In the genomic region with DNA sequence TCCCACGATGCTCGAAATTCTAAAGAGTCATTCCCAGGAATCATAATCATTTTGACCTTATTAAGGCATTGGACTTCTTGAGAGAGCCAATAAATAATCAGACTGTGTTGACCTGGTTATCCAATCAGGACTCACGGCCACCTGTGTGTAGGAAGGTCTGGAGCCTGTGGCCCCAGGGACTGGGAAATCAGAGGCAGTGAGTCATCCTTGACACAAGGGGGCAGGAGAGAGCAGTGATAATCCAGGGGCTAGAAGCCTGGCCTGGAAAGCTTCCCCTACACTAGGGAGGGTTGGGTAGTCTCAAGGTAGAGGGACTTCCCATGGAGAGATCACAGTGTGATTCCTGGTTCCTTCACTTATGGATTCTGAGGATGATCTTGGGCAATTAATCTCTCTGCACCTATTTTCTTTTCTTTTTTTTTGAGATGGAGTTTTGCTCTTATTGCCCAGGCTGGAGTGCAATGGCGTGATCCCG, we compare ENCODE assay signal across 1 cellular context.
TF ChIP-seq lines count a peak whose summit lies in the region.

No MANE protein-coding gene starts in this region.

TF ChIP-seq in HepG2, 621 proteins besides CTCF, POLR2A, EP300 and RAD21 (continued from another document and continues in another):
- TF ChIP-seq TMF1 (CRISPR knock-in tag; IDR thresholded peaks at IDR 0.05; ENCODE audit: low read depth) (no peak), ZNF720 (CRISPR knock-in tag; IDR thresholded peaks at IDR 0.05) (no peak), MZF1 (CRISPR knock-in tag; IDR thresholded peaks at IDR 0.05; ENCODE audit: borderline replicate concordance) (no peak), MAFF (IDR thresholded peaks at IDR 0.05; ENCODE audit: low read depth, low read length) (no peak), FOXP1 (IDR thresholded peaks at IDR 0.05) (no peak), FOXP1 (CRISPR knock-in tag; IDR thresholded peaks at IDR 0.05) (no peak), ZNF775 (CRISPR knock-in tag; IDR thresholded peaks at IDR 0.05; ENCODE audit: borderline replicate concordance) (no peak), ZNF878 (CRISPR knock-in tag; IDR thresholded peaks at IDR 0.05) (0 out of 2 replicates have a peak, but pooled peaks have one; percentile 28), ZNF274 (CRISPR knock-in tag; IDR thresholded peaks at IDR 0.05) (no peak), TCF12 (IDR thresholded peaks at IDR 0.05) (no peak), TCF12 (CRISPR knock-in tag; IDR thresholded peaks at IDR 0.05) (no peak), RFX3 (CRISPR knock-in tag; IDR thresholded peaks at IDR 0.05) (no peak), RXRA (CRISPR knock-in tag; IDR thresholded peaks at IDR 0.05) (no peak), ZNF652 (CRISPR knock-in tag; IDR thresholded peaks at IDR 0.05; ENCODE audit: borderline replicate concordance, low read depth) (no peak), EED (CRISPR knock-in tag; IDR thresholded peaks at IDR 0.05) (no peak), PAF1 (CRISPR knock-in tag; IDR thresholded peaks at IDR 0.05) (no peak), MAF1 (CRISPR knock-in tag; IDR thresholded peaks at IDR 0.05; ENCODE audit: borderline replicate concordance) (no peak), ZSCAN9 (CRISPR knock-in tag; IDR thresholded peaks at IDR 0.05; ENCODE audit: borderline replicate concordance) (no peak), ZFY (CRISPR knock-in tag; IDR thresholded peaks at IDR 0.05) (no peak), ZFP82 (CRISPR knock-in tag; IDR thresholded peaks at IDR 0.05; ENCODE audit: borderline replicate concordance) (no peak), NFE2L1 (CRISPR knock-in tag; IDR thresholded peaks at IDR 0.05; ENCODE audit: borderline replicate concordance) (no peak), MATR3 (CRISPR knock-in tag; IDR thresholded peaks at IDR 0.05) (no peak), ZBTB20 (CRISPR knock-in tag; IDR thresholded peaks at IDR 0.05; ENCODE audit: borderline replicate concordance, low read depth) (no peak), ZNF10 (CRISPR knock-in tag; IDR thresholded peaks at IDR 0.05; ENCODE audit: borderline replicate concordance, low read depth) (no peak), PCBP2 (optimal IDR thresholded peaks at IDR 0.05; ENCODE audit: low read depth, low read length, poor library complexity, severe bottlenecking) (no peak), MEF2D (CRISPR knock-in tag; IDR thresholded peaks at IDR 0.05) (no peak), ZNF678 (CRISPR knock-in tag; IDR thresholded peaks at IDR 0.05) (no peak), ATF1 (CRISPR knock-in tag; IDR thresholded peaks at IDR 0.05) (no peak), ZFP1 (CRISPR knock-in tag; IDR thresholded peaks at IDR 0.05) (no peak), DR1 (CRISPR knock-in tag; IDR thresholded peaks at IDR 0.05) (no peak), TARDBP (CRISPR knock-in tag; IDR thresholded peaks at IDR 0.05) (no peak), ZEB1 (IDR thresholded peaks at IDR 0.05; ENCODE audit: insufficient replicate concordance, low read depth) (no peak), CBX1 (IDR thresholded peaks at IDR 0.05; ENCODE audit: low read depth) (no peak), ZNF572 (CRISPR knock-in tag; IDR thresholded peaks at IDR 0.05) (no peak), MYC (CRISPR knock-in tag; IDR thresholded peaks at IDR 0.05; ENCODE audit: borderline replicate concordance) (no peak), IKZF1 (IDR thresholded peaks at IDR 0.05) (no peak), BRD4 (CRISPR knock-in tag; IDR thresholded peaks at IDR 0.05) (no peak), WIZ (CRISPR knock-in tag; IDR thresholded peaks at IDR 0.05) (no peak), XRCC5 (optimal IDR thresholded peaks at IDR 0.05; ENCODE audit: low read length) (peak; percentile 59), SSRP1 (CRISPR knock-in tag; IDR thresholded peaks at IDR 0.05) (no peak), NKX3-1 (CRISPR knock-in tag; IDR thresholded peaks at IDR 0.05) (no peak), GATAD1 (CRISPR knock-in tag; IDR thresholded peaks at IDR 0.05) (0 out of 2 replicates have a peak, but pooled peaks have one; percentile 39), ZNF296 (CRISPR knock-in tag; conservative IDR thresholded peaks at IDR 0.05) (no peak)
- TF ChIP-seq, protein P1, sequence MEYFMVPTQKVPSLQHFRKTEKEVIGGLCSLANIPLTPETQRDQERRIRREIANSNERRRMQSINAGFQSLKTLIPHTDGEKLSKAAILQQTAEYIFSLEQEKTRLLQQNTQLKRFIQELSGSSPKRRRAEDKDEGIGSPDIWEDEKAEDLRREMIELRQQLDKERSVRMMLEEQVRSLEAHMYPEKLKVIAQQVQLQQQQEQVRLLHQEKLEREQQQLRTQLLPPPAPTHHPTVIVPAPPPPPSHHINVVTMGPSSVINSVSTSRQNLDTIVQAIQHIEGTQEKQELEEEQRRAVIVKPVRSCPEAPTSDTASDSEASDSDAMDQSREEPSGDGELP (IDR thresholded peaks at IDR 0.05; ENCODE audit: borderline replicate concordance, low read depth): no peak
- TF ChIP-seq, protein P2, sequence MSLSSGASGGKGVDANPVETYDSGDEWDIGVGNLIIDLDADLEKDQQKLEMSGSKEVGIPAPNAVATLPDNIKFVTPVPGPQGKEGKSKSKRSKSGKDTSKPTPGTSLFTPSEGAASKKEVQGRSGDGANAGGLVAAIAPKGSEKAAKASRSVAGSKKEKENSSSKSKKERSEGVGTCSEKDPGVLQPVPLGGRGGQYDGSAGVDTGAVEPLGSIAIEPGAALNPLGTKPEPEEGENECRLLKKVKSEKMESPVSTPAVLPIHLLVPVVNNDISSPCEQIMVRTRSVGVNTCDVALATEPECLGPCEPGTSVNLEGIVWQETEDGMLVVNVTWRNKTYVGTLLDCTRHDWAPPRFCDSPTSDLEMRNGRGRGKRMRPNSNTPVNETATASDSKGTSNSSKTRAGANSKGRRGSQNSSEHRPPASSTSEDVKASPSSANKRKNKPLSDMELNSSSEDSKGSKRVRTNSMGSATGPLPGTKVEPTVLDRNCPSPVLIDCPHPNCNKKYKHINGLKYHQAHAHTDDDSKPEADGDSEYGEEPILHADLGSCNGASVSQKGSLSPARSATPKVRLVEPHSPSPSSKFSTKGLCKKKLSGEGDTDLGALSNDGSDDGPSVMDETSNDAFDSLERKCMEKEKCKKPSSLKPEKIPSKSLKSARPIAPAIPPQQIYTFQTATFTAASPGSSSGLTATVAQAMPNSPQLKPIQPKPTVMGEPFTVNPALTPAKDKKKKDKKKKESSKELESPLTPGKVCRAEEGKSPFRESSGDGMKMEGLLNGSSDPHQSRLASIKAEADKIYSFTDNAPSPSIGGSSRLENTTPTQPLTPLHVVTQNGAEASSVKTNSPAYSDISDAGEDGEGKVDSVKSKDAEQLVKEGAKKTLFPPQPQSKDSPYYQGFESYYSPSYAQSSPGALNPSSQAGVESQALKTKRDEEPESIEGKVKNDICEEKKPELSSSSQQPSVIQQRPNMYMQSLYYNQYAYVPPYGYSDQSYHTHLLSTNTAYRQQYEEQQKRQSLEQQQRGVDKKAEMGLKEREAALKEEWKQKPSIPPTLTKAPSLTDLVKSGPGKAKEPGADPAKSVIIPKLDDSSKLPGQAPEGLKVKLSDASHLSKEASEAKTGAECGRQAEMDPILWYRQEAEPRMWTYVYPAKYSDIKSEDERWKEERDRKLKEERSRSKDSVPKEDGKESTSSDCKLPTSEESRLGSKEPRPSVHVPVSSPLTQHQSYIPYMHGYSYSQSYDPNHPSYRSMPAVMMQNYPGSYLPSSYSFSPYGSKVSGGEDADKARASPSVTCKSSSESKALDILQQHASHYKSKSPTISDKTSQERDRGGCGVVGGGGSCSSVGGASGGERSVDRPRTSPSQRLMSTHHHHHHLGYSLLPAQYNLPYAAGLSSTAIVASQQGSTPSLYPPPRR (CRISPR knock-in tag; IDR thresholded peaks at IDR 0.05; ENCODE audit: borderline replicate concordance): no peak
- TF ChIP-seq, protein P3, sequence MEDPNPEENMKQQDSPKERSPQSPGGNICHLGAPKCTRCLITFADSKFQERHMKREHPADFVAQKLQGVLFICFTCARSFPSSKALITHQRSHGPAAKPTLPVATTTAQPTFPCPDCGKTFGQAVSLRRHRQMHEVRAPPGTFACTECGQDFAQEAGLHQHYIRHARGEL (CRISPR knock-in tag; IDR thresholded peaks at IDR 0.05): no peak
- TF ChIP-seq, protein P4, sequence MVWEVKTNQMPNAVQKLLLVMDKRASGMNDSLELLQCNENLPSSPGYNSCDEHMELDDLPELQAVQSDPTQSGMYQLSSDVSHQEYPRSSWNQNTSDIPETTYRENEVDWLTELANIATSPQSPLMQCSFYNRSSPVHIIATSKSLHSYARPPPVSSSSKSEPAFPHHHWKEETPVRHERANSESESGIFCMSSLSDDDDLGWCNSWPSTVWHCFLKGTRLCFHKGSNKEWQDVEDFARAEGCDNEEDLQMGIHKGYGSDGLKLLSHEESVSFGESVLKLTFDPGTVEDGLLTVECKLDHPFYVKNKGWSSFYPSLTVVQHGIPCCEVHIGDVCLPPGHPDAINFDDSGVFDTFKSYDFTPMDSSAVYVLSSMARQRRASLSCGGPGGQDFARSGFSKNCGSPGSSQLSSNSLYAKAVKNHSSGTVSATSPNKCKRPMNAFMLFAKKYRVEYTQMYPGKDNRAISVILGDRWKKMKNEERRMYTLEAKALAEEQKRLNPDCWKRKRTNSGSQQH (CRISPR knock-in tag; IDR thresholded peaks at IDR 0.05; ENCODE audit: low read depth): no peak
- TF ChIP-seq, protein P5, sequence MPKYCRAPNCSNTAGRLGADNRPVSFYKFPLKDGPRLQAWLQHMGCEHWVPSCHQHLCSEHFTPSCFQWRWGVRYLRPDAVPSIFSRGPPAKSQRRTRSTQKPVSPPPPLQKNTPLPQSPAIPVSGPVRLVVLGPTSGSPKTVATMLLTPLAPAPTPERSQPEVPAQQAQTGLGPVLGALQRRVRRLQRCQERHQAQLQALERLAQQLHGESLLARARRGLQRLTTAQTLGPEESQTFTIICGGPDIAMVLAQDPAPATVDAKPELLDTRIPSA (CRISPR knock-in tag; IDR thresholded peaks at IDR 0.05; ENCODE audit: borderline replicate concordance): no peak
- TF ChIP-seq, protein P6, sequence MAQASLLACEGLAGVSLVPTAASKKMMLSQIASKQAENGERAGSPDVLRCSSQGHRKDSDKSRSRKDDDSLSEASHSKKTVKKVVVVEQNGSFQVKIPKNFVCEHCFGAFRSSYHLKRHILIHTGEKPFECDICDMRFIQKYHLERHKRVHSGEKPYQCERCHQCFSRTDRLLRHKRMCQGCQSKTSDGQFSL (CRISPR knock-in tag; IDR thresholded peaks at IDR 0.05): no peak
- TF ChIP-seq, protein P7, sequence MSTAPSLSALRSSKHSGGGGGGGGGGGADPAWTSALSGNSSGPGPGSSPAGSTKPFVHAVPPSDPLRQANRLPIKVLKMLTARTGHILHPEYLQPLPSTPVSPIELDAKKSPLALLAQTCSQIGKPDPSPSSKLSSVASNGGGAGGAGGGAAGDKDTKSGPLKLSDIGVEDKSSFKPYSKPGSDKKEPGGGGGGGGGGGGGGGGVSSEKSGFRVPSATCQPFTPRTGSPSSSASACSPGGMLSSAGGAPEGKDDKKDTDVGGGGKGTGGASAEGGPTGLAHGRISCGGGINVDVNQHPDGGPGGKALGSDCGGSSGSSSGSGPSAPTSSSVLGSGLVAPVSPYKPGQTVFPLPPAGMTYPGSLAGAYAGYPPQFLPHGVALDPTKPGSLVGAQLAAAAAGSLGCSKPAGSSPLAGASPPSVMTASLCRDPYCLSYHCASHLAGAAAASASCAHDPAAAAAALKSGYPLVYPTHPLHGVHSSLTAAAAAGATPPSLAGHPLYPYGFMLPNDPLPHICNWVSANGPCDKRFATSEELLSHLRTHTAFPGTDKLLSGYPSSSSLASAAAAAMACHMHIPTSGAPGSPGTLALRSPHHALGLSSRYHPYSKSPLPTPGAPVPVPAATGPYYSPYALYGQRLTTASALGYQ (CRISPR knock-in tag; IDR thresholded peaks at IDR 0.05): no peak
- TF ChIP-seq, protein P8, sequence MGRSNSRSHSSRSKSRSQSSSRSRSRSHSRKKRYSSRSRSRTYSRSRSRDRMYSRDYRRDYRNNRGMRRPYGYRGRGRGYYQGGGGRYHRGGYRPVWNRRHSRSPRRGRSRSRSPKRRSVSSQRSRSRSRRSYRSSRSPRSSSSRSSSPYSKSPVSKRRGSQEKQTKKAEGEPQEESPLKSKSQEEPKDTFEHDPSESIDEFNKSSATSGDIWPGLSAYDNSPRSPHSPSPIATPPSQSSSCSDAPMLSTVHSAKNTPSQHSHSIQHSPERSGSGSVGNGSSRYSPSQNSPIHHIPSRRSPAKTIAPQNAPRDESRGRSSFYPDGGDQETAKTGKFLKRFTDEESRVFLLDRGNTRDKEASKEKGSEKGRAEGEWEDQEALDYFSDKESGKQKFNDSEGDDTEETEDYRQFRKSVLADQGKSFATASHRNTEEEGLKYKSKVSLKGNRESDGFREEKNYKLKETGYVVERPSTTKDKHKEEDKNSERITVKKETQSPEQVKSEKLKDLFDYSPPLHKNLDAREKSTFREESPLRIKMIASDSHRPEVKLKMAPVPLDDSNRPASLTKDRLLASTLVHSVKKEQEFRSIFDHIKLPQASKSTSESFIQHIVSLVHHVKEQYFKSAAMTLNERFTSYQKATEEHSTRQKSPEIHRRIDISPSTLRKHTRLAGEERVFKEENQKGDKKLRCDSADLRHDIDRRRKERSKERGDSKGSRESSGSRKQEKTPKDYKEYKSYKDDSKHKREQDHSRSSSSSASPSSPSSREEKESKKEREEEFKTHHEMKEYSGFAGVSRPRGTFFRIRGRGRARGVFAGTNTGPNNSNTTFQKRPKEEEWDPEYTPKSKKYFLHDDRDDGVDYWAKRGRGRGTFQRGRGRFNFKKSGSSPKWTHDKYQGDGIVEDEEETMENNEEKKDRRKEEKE (IDR thresholded peaks at IDR 0.05): no peak
- TF ChIP-seq, protein P9, sequence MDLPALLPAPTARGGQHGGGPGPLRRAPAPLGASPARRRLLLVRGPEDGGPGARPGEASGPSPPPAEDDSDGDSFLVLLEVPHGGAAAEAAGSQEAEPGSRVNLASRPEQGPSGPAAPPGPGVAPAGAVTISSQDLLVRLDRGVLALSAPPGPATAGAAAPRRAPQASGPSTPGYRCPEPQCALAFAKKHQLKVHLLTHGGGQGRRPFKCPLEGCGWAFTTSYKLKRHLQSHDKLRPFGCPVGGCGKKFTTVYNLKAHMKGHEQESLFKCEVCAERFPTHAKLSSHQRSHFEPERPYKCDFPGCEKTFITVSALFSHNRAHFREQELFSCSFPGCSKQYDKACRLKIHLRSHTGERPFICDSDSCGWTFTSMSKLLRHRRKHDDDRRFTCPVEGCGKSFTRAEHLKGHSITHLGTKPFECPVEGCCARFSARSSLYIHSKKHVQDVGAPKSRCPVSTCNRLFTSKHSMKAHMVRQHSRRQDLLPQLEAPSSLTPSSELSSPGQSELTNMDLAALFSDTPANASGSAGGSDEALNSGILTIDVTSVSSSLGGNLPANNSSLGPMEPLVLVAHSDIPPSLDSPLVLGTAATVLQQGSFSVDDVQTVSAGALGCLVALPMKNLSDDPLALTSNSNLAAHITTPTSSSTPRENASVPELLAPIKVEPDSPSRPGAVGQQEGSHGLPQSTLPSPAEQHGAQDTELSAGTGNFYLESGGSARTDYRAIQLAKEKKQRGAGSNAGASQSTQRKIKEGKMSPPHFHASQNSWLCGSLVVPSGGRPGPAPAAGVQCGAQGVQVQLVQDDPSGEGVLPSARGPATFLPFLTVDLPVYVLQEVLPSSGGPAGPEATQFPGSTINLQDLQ (CRISPR knock-in tag; IDR thresholded peaks at IDR 0.05): no peak
- TF ChIP-seq, protein P10, sequence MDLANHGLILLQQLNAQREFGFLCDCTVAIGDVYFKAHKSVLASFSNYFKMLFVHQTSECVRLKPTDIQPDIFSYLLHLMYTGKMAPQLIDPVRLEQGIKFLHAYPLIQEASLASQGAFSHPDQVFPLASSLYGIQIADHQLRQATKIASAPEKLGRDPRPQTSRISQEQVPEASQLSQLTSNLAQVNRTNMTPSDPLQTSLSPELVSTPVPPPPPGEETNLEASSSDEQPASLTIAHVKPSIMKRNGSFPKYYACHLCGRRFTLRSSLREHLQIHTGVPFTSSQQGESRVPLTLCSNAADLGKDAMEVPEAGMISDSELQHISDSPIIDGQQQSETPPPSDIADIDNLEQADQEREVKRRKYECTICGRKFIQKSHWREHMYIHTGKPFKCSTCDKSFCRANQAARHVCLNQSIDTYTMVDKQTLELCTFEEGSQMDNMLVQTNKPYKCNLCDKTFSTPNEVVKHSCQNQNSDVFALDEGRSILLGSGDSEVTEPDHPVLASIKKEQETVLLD (CRISPR knock-in tag; IDR thresholded peaks at IDR 0.05; ENCODE audit: low read depth): no peak
